5 cellular contexts compared by ENCODE assay signal in genomic region chr1:172690925-172691324, GRCh38. TPM values are rescaled to one million over a fixed set of nuclear protein-coding genes. Genes with fewer than 3 reads are reported as not detected.
"Had no signal": no experiment of that assay in that cellular context is flagged by ENCODE, and none has a peak within 500 bp of the region (broad histone marks: within the 10 kb centered on the region; RNA-seq: fewer than 3 reads in every experiment).

No MANE protein-coding gene starts in this region.

RNA-seq across cellular contexts. Expression of gene FASLG, which starts 32.0 kb away (rescaled TPM):
- total RNA-seq: NCI-H460, OCI-LY7, Right ventricle myocardium superior, SJSA1 had no signal
- polyA plus RNA-seq: SK-N-SH had no signal
